In the genomic region with DNA sequence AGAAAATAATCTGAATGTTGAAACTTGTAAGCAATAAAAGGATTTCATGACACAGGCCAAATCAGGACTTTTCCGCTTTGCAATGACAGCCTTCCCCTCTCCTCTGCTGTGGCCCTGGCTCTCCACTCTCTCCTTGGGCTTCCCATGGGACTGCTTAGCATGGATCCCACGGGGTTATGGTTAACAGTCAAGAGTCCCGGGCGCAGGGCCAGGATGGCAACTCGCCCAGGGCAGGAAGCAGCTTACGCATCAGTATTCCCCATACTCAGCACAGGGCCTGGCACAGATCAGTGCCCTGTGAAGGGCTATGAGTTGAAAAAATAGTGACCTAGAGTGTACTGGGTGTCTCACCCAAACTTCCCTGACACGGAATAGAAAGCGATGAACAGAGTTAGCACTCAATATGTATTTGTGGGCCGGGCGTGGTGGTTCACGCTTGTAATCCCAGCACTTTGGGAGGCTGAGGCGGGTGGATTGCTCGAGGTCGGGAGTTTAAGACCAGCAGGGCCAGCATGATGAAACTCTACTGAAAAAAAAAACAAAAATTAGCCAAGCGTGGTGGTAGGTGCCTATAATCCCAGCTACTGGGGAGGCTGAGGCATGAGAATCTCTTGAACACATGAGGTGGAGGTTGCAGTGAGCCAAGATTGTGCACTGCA, we compare ENCODE assay signal across 7 cellular contexts.
DNase-seq lines count a peak whose midpoint lies in the region; ATAC-seq, FAIRE-seq and TF ChIP-seq lines count a peak whose summit lies in the region.

No MANE protein-coding gene starts in this region.

- TF ChIP-seq CTCF in VCaP (conservative IDR thresholded peaks at IDR 0.05) (no peak), tibial artery (IDR thresholded peaks at IDR 0.05) (no peak)

- peaks cover 0 to 22% (median 15%) of the 10 kb centered on the region in 4 donors for H3K4me1 ChIP-seq in tibial artery

- H3K9me3 ChIP-seq in tibial artery: no peaks in the 10 kb centered on the region

- no peaks in the 10 kb centered on the region for H3K36me3 ChIP-seq in tibial artery

- H3K27me3 ChIP-seq in tibial artery: peaks cover 0 to 8% of the 10 kb centered on the region in 2 donors

- no peak overlapping the region for H3K4me3 ChIP-seq in tibial artery

- intact Hi-C loops in tibial artery (cut with DNase I; ENCODE audit: low total_unique reads): no loop called here

- DNase-seq in LoVo (ENCODE audit: low spot score) (peak; percentile 73), hippocampal formation (lab: John Stamatoyannopoulos, UW) (peak; percentile 31 to 77), tibial artery (peak; percentile 87 to 97), HTR-8/SVneo (ENCODE audit: insufficient read length, low spot score) (no peak)

- H3K27ac ChIP-seq in VCaP: peak overlapping the region; percentile 56
- H3K27ac ChIP-seq in tibial artery: peak overlapping the region; percentile 16 to 31

- ATAC-seq in GM19395 (IDR thresholded peaks at IDR 0.05; ENCODE audit: unreplicated experiment): no peak
- no peak for ATAC-seq in HG03439 (IDR thresholded peaks at IDR 0.05; ENCODE audit: unreplicated experiment)

- no peak for FAIRE-seq in HTR-8/SVneo (lab: Jason Lieb, UNC)
